In genomic region chr20:3313681-3314080, GRCh38 we compare ENCODE assay signal across 14 cellular contexts.
DNase-seq lines count a peak whose midpoint lies in the region; ATAC-seq and TF ChIP-seq lines count a peak whose summit lies in the region.
"Had no signal": no experiment of that assay in that cellular context is flagged by ENCODE, and none has a peak within 500 bp of the region (broad histone marks: within the 10 kb centered on the region; RNA-seq: fewer than 3 reads in every experiment).

No MANE protein-coding gene starts in this region.

- H3K79me2 ChIP-seq in GM23248 (ENCODE audit: insufficient read depth), result no peaks in the 10 kb centered on the region

- peak overlapping the region; percentile 17 for H3K4me2 ChIP-seq in GM23248 (ENCODE audit: unreplicated experiment)

- H3K4me1 ChIP-seq in GM23248 (ENCODE audit: insufficient read depth) (peaks cover 34% of the 10 kb centered on the region), gastroesophageal sphincter (peaks cover 0 to 17% (median 0%) of the 10 kb centered on the region in 3 donors)

- no peak overlapping the region for H2AFZ ChIP-seq in GM23248

- no peaks in the 10 kb centered on the region for H4K20me1 ChIP-seq in GM23248 (ENCODE audit: insufficient read depth)

- H3K36me3 ChIP-seq in GM23248 (ENCODE audit: low read depth) (peaks cover 41% of the 10 kb centered on the region), gastroesophageal sphincter (peaks cover 2 to 98% of the 10 kb centered on the region in 2 donors)

- 97% methylated on average over 2 of the region's 2 CpGs for WGBS in GM23248 (ENCODE audit: low coverage in 1 of 2, low lambda C conversion rate in 2 of 2, missing lambda C conversion rate in 2 of 2), 2 experiments
- WGBS in gastroesophageal sphincter (ENCODE audit: low coverage in 1 of 2), 2 donors, result 76 to 81% methylated on average over 2 of the region's 2 CpGs

- no peaks in the 10 kb centered on the region for H3K9me3 ChIP-seq in GM23248 (ENCODE audit: low read depth)
- H3K9me3 ChIP-seq in gastroesophageal sphincter, result no peaks in the 10 kb centered on the region
- H3K9me3 ChIP-seq: SJCRH30, thoracic aorta had no signal

- peak overlapping the region; percentile 58 for H3K9ac ChIP-seq in GM23248

- ATAC-seq in gastroesophageal sphincter, result no peak
- peak; percentile 61 for ATAC-seq in sciatic nerve

- no peaks in the 10 kb centered on the region for H3K9me2 ChIP-seq in GM23248 (ENCODE audit: insufficient read depth)

- no peak for TF ChIP-seq CTCF in gastroesophageal sphincter (IDR thresholded peaks at IDR 0.05)

- peaks cover 34% of the 10 kb centered on the region for H3F3A ChIP-seq in GM23248 (ENCODE audit: insufficient read depth)

- peak; percentile 15 for DNase-seq in GM23248
- peak; percentile 14 for DNase-seq in SHP77 treated with DMSO at 0.1 percent for 48 hours (lab: John Stamatoyannopoulos, UW)
- DNase-seq in sciatic nerve (ENCODE audit: low spot score), result no peak
- no peak for DNase-seq in activated gamma-delta T cell (lab: John Stamatoyannopoulos, UW)
- no peak for DNase-seq in superior temporal gyrus (ENCODE audit: extremely low spot score)
- DNase-seq in amygdala (lab: John Stamatoyannopoulos, UW), result no peak
- no peak for DNase-seq in HPDE6-E6E7 (ENCODE audit: extremely low spot score)
- DNase-seq: activated CD4-positive, alpha-beta T cell treated with anti-CD3 and anti-CD28 coated beads, Interleukin-2, amount 50 U/mL, for 1 hour; amniotic stem cell; Calu3; NCI-H1417 treated with DMSO at 0.1 percent for 48 hours had no signal

- H3K4me3 ChIP-seq in GM23248 (no peak overlapping the region), gastroesophageal sphincter (no peak overlapping the region)
- H3K4me3 ChIP-seq: SJCRH30, thoracic aorta had no signal

- TF ChIP-seq POLR2A in gastroesophageal sphincter (IDR thresholded peaks at IDR 0.05), result no peak

- no peaks in the 10 kb centered on the region for H3K27me3 ChIP-seq in GM23248 (replicated peaks; ENCODE audit: insufficient read depth)
- no peaks in the 10 kb centered on the region for H3K27me3 ChIP-seq in gastroesophageal sphincter
- H3K27me3 ChIP-seq: SJCRH30 had no signal

- peak overlapping the region; percentile 91 for H3K27ac ChIP-seq in GM23248
- H3K27ac ChIP-seq in gastroesophageal sphincter, result peak overlapping the region in 3 of 4 donors; percentile 19 to 37 (median 25)
- H3K27ac ChIP-seq: SJCRH30 had no signal

- no peak for TF ChIP-seq EP300 in gastroesophageal sphincter (IDR thresholded peaks at IDR 0.05)

- in situ Hi-C loops in GM23248 (cut with MboI), result no loop called here

- intact Hi-C loops in sciatic nerve (cut with DNase I), result no loop called here

Comparison
In these comparisons a context has a peak if more than half of its experiments do, and no peak if none do; other contexts are left out.
1. DNase-seq: peak in GM23248 (single experiment) and SHP77 treated with DMSO at 0.1 percent for 48 hours (single experiment); none in sciatic nerve (single experiment), activated gamma-delta T cell (single experiment), superior temporal gyrus (single experiment), amygdala (0 of 56) and HPDE6-E6E7 (single experiment).